1 cellular context compared by ENCODE assay signal in genomic region chr15:31325976-31326728, GRCh38.
TF ChIP-seq lines count a peak whose summit lies in the region.

No MANE protein-coding gene starts in this region.

TF ChIP-seq in HEK293, 187 proteins besides CTCF, POLR2A, EP300 and RAD21 (continued from another document and continues in another):
- TF ChIP-seq INSM2 (tag by site-specific recombination; IDR thresholded peaks at IDR 0.05) (no peak), ZNF501 (tag by site-specific recombination; IDR thresholded peaks at IDR 0.05) (no peak), WT1 (tag by site-specific recombination; IDR thresholded peaks at IDR 0.05) (no peak), ZBTB26 (tag by site-specific recombination; optimal IDR thresholded peaks at IDR 0.05) (peak; percentile 86), GLIS2 (tag by site-specific recombination; IDR thresholded peaks at IDR 0.05) (peak; percentile 80), ZNF48 (tag by site-specific recombination; IDR thresholded peaks at IDR 0.05) (no peak), ZNF138 (tag by site-specific recombination; IDR thresholded peaks at IDR 0.05; ENCODE audit: borderline replicate concordance) (no peak), ZNF239 (tag by site-specific recombination; IDR thresholded peaks at IDR 0.05) (no peak), ZNF518A (tag by site-specific recombination; conservative IDR thresholded peaks at IDR 0.05; ENCODE audit: low read depth) (no peak), ZNF580 (tag by site-specific recombination; IDR thresholded peaks at IDR 0.05) (no peak), BCL11A (tag by site-specific recombination; IDR thresholded peaks at IDR 0.05; ENCODE audit: low read depth) (no peak), SCRT1 (tag by site-specific recombination; IDR thresholded peaks at IDR 0.05; ENCODE audit: borderline replicate concordance) (no peak), SALL2 (tag by site-specific recombination; IDR thresholded peaks at IDR 0.05; ENCODE audit: borderline replicate concordance) (no peak), ZNF660 (tag by site-specific recombination; IDR thresholded peaks at IDR 0.05) (no peak), ZNF155 (tag by site-specific recombination; IDR thresholded peaks at IDR 0.05) (no peak), ZNF157 (tag by site-specific recombination; IDR thresholded peaks at IDR 0.05) (no peak), PRDM1 (tag by site-specific recombination; IDR thresholded peaks at IDR 0.05) (no peak), ZNF398 (tag by site-specific recombination; IDR thresholded peaks at IDR 0.05) (peak; percentile 29; the same call in 1 of the 2 replicates), ZNF473 (tag by site-specific recombination; IDR thresholded peaks at IDR 0.05) (no peak), PRDM10 (tag by site-specific recombination; IDR thresholded peaks at IDR 0.05) (peak; percentile 31; the same call in 1 of the 2 replicates), OSR2 (tag by site-specific recombination; IDR thresholded peaks at IDR 0.05) (0 out of 2 replicates have a peak, but pooled peaks have one; percentile 24), ZSCAN16 (tag by site-specific recombination; IDR thresholded peaks at IDR 0.05) (no peak), ZNF785 (tag by site-specific recombination; IDR thresholded peaks at IDR 0.05) (no peak), SP7 (tag by site-specific recombination; IDR thresholded peaks at IDR 0.05) (peak; percentile 60), ZNF184 (tag by site-specific recombination; IDR thresholded peaks at IDR 0.05) (no peak), ZNF140 (tag by site-specific recombination; IDR thresholded peaks at IDR 0.05) (no peak), HOXA7 (CRISPR knock-in tag; IDR thresholded peaks at IDR 0.05; ENCODE audit: borderline replicate concordance) (no peak), ZNF624 (tag by site-specific recombination; IDR thresholded peaks at IDR 0.05) (no peak), TRIM28 (IDR thresholded peaks at IDR 0.05; ENCODE audit: borderline replicate concordance, low read length) (no peak), ZBTB48 (tag by site-specific recombination; IDR thresholded peaks at IDR 0.05) (no peak), ZNF623 (tag by site-specific recombination; IDR thresholded peaks at IDR 0.05) (no peak), ZNF146 (tag by site-specific recombination; IDR thresholded peaks at IDR 0.05) (no peak), ZNF214 (tag by site-specific recombination; IDR thresholded peaks at IDR 0.05; ENCODE audit: borderline replicate concordance) (no peak), ZNF571 (tag by site-specific recombination; IDR thresholded peaks at IDR 0.05) (no peak), ZNF366 (tag by site-specific recombination; conservative IDR thresholded peaks at IDR 0.05) (no peak), ZNF76 (tag by site-specific recombination; IDR thresholded peaks at IDR 0.05; ENCODE audit: borderline replicate concordance, low read depth) (no peak), ZNF23 (tag by site-specific recombination; IDR thresholded peaks at IDR 0.05; ENCODE audit: borderline replicate concordance) (no peak), ZNF133 (tag by site-specific recombination; IDR thresholded peaks at IDR 0.05) (no peak)
- TF ChIP-seq, protein P1, sequence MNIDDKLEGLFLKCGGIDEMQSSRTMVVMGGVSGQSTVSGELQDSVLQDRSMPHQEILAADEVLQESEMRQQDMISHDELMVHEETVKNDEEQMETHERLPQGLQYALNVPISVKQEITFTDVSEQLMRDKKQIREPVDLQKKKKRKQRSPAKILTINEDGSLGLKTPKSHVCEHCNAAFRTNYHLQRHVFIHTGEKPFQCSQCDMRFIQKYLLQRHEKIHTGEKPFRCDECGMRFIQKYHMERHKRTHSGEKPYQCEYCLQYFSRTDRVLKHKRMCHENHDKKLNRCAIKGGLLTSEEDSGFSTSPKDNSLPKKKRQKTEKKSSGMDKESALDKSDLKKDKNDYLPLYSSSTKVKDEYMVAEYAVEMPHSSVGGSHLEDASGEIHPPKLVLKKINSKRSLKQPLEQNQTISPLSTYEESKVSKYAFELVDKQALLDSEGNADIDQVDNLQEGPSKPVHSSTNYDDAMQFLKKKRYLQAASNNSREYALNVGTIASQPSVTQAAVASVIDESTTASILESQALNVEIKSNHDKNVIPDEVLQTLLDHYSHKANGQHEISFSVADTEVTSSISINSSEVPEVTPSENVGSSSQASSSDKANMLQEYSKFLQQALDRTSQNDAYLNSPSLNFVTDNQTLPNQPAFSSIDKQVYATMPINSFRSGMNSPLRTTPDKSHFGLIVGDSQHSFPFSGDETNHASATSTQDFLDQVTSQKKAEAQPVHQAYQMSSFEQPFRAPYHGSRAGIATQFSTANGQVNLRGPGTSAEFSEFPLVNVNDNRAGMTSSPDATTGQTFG (tag by site-specific recombination; IDR thresholded peaks at IDR 0.05; ENCODE audit: borderline replicate concordance): no peak
- TF ChIP-seq, protein P2, sequence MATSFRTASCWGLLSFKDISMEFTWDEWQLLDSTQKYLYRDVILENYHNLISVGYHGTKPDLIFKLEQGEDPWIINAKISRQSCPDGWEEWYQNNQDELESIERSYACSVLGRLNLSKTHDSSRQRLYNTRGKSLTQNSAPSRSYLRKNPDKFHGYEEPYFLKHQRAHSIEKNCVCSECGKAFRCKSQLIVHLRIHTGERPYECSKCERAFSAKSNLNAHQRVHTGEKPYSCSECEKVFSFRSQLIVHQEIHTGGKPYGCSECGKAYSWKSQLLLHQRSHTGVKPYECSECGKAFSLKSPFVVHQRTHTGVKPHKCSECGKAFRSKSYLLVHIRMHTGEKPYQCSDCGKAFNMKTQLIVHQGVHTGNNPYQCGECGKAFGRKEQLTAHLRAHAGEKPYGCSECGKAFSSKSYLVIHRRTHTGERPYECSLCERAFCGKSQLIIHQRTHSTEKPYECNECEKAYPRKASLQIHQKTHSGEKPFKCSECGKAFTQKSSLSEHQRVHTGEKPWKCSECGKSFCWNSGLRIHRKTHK (tag by site-specific recombination; IDR thresholded peaks at IDR 0.05): no peak
